22 cellular contexts compared by ENCODE assay signal in genomic region chr6:36336779-36337194, GRCh38. TPM values are rescaled to one million over a fixed set of nuclear protein-coding genes. Genes with fewer than 3 reads are reported as not detected.
DNase-seq lines count a peak whose midpoint lies in the region; ATAC-seq and TF ChIP-seq lines count a peak whose summit lies in the region.
"Had no signal": no experiment of that assay in that cellular context is flagged by ENCODE, and none has a peak within 500 bp of the region (broad histone marks: within the 10 kb centered on the region; RNA-seq: fewer than 3 reads in every experiment).

TSS of gene BNIP5 (minus strand) at chr6:36336888. CDS start at chr6:36330690, 6,198 bp downstream.

- H3K9me3 Mint-ChIP-seq in activated CD8-positive, alpha-beta T cell treated with anti-CD3 and anti-CD28 coated beads for 36 hours: no peaks in the 10 kb centered on the region
- no peaks in the 10 kb centered on the region for H3K9me3 Mint-ChIP-seq in activated CD8-positive, alpha-beta T cell treated with anti-CD3 and anti-CD28 coated beads, Interleukin-2, amount 10 ng/mL, durations not matched to agents 7 days and 5 days (ENCODE audit: insufficient read depth)
- H3K9me3 Mint-ChIP-seq: neural progenitor cell had no signal

- H3K27ac Mint-ChIP-seq in activated CD8-positive, alpha-beta T cell treated with anti-CD3 and anti-CD28 coated beads for 36 hours: peak within 1 kb of the TSS; percentile 33
- no peak within 1 kb of the TSS for H3K27ac Mint-ChIP-seq in activated CD8-positive, alpha-beta T cell treated with anti-CD3 and anti-CD28 coated beads, Interleukin-2, amount 10 ng/mL, durations not matched to agents 7 days and 5 days
- H3K27ac Mint-ChIP-seq: neural progenitor cell had no signal

- H3K9me2 ChIP-seq in hepatocyte (replicated peaks; ENCODE audit: insufficient read depth): no peaks in the 10 kb centered on the region
- no peaks in the 10 kb centered on the region for H3K9me2 ChIP-seq in OCI-LY7 (ENCODE audit: insufficient read depth, low read length)
- no peaks in the 10 kb centered on the region for H3K9me2 ChIP-seq in GM23248 (ENCODE audit: insufficient read depth)

- POLR2A ChIA-PET in activated CD8-positive, alpha-beta T cell treated with anti-CD3 and anti-CD28 coated beads for 36 hours (lab: Charles Lee): interaction anchor here (1.0 to 1.2 kb wide), 2 partner anchors 10 to 107 kb away, joined by 3 read pairs; no protein-coding TSS in a partner anchor
- POLR2A ChIA-PET in activated CD8-positive, alpha-beta T cell treated with anti-CD3 and anti-CD28 coated beads, Interleukin-2, amount 10 ng/mL, durations not matched to agents 7 days and 5 days (lab: Charles Lee): no interaction called here
- POLR2A ChIA-PET in OCI-LY7 (lab: Charles Lee): interaction anchor here (0.6 kb wide), 2 partner anchors 31 to 99 kb away, joined by 3 to 5 read pairs; no protein-coding TSS in a partner anchor

- in situ Hi-C loops in GM23248 (cut with MboI): no loop called here

- 53% methylated on average over 2 of the region's 2 CpGs for WGBS in hepatocyte (ENCODE audit: low lambda C conversion rate, missing lambda C conversion rate)
- 35 to 60% (median 42%) methylated on average over 2 of the region's 2 CpGs for WGBS in stomach, 5 donors
- 42 to 53% methylated on average over 2 of the region's 2 CpGs for WGBS in GM23248 (ENCODE audit: low coverage in 1 of 2, low lambda C conversion rate in 2 of 2, missing lambda C conversion rate in 2 of 2), 2 experiments

- H3F3A ChIP-seq in GM23248 (ENCODE audit: insufficient read depth): no peaks in the 10 kb centered on the region

- H3K27me3 ChIP-seq in hepatocyte (no peaks in the 10 kb centered on the region), stomach (peaks cover 0 to 46% (median 0%) of the 10 kb centered on the region in 3 donors), GM23248 (replicated peaks; ENCODE audit: insufficient read depth) (peaks cover 50% of the 10 kb centered on the region)
- H3K27me3 ChIP-seq: uterus had no signal

- H3K27me3 Mint-ChIP-seq in activated CD8-positive, alpha-beta T cell treated with anti-CD3 and anti-CD28 coated beads for 36 hours: peaks cover 31% of the 10 kb centered on the region
- H3K27me3 Mint-ChIP-seq in activated CD8-positive, alpha-beta T cell treated with anti-CD3 and anti-CD28 coated beads, Interleukin-2, amount 10 ng/mL, durations not matched to agents 7 days and 5 days (ENCODE audit: low read depth): peaks cover 56% of the 10 kb centered on the region

- H3K4me1 ChIP-seq in hepatocyte (ENCODE audit: insufficient read depth) (peaks cover 24% of the 10 kb centered on the region), stomach (peaks cover 5 to 43% (median 28%) of the 10 kb centered on the region in 4 donors), OCI-LY7 (ENCODE audit: insufficient read depth, low read length, poor library complexity, severe bottlenecking) (no peaks in the 10 kb centered on the region), GM23248 (ENCODE audit: insufficient read depth) (no peaks in the 10 kb centered on the region)
- H3K4me1 ChIP-seq: uterus had no signal

- TF ChIP-seq POLR2A in stomach (IDR thresholded peaks at IDR 0.05): no peak

- peak; percentile 45 for ATAC-seq in activated CD8-positive, alpha-beta T cell treated with anti-CD3 and anti-CD28 coated beads for 36 hours
- no peak for ATAC-seq in activated CD8-positive, alpha-beta T cell treated with anti-CD3 and anti-CD28 coated beads, Interleukin-2, amount 10 ng/mL, durations not matched to agents 7 days and 5 days
- ATAC-seq: HCT116, left ventricle myocardium superior, right cardiac atrium had no signal

- H3K36me3 Mint-ChIP-seq in activated CD8-positive, alpha-beta T cell treated with anti-CD3 and anti-CD28 coated beads for 36 hours (ENCODE audit: low read depth): no peaks in the 10 kb centered on the region
- no peaks in the 10 kb centered on the region for H3K36me3 Mint-ChIP-seq in activated CD8-positive, alpha-beta T cell treated with anti-CD3 and anti-CD28 coated beads, Interleukin-2, amount 10 ng/mL, durations not matched to agents 7 days and 5 days (ENCODE audit: low read depth)
- H3K36me3 Mint-ChIP-seq: neural progenitor cell had no signal

- H2AFZ ChIP-seq in hepatocyte: no peak within 1 kb of the TSS
- no peak within 1 kb of the TSS for H2AFZ ChIP-seq in OCI-LY7 (ENCODE audit: low read length)
- no peak within 1 kb of the TSS for H2AFZ ChIP-seq in GM23248
- H2AFZ ChIP-seq: neural progenitor cell had no signal

- DNase-seq in activated CD8-positive, alpha-beta T cell treated with anti-CD3 and anti-CD28 coated beads for 36 hours: no peak
- no peak for DNase-seq in activated CD8-positive, alpha-beta T cell treated with anti-CD3 and anti-CD28 coated beads, Interleukin-2, amount 10 ng/mL, durations not matched to agents 7 days and 5 days
- DNase-seq in OCI-M1 (lab: John Stamatoyannopoulos, UW) (peak; percentile 31), hepatocyte (ENCODE audit: low spot score) (peak; percentile 81), stomach (peak; percentile 50), OCI-LY7 (ENCODE audit: low spot score) (no peak), GM23248 (no peak), cortex of kidney (lab: John Stamatoyannopoulos, UW) (no peak)
- DNase-seq: ACHN; activated CD4-positive, alpha-beta T cell treated with anti-CD3 and anti-CD28 coated beads, Interleukin-2, amount 50 U/mL, for 48 hours; activated gamma-delta T cell treated with Interleukin-2 at 50 U/mL for 16 hours; effector CD8-positive, alpha-beta T cell; Kasumi-1; left ventricle myocardium superior; NCI-H187 treated with DMSO at 0.1 percent for 48 hours; NCI-H524 treated with DMSO at 0.1 percent for 48 hours; right cardiac atrium; stimulated activated CD4-positive, alpha-beta T cell treated with anti-CD3 and anti-CD28 coated beads, Interleukin-2, amount 100 ng/mL, for 48 hours; uterus had no signal

- CTCF ChIA-PET in activated CD8-positive, alpha-beta T cell treated with anti-CD3 and anti-CD28 coated beads for 36 hours (lab: Charles Lee): interaction anchor here (1.3 to 8.7 kb wide), 2 partner anchors 21 to 34 kb away, joined by 4 to 136 read pairs; no protein-coding TSS in a partner anchor
- CTCF ChIA-PET in activated CD8-positive, alpha-beta T cell treated with anti-CD3 and anti-CD28 coated beads, Interleukin-2, amount 10 ng/mL, durations not matched to agents 7 days and 5 days (lab: Charles Lee): interaction anchor here (1.0 to 1.9 kb wide), 4 partner anchors 24 to 215 kb away, joined by 3 to 7 read pairs (median 4); no protein-coding TSS in a partner anchor
- CTCF ChIA-PET in OCI-LY7 (lab: Charles Lee; ENCODE audit: unreplicated experiment): no interaction called here

- H3K9ac ChIP-seq in GM23248: no peak within 1 kb of the TSS
- H3K9ac ChIP-seq: neural progenitor cell had no signal

- no peaks in the 10 kb centered on the region for H3K9me3 ChIP-seq in hepatocyte (ENCODE audit: low read depth)
- no peaks in the 10 kb centered on the region for H3K9me3 ChIP-seq in stomach
- H3K9me3 ChIP-seq in OCI-LY7 (ENCODE audit: low read length): no peaks in the 10 kb centered on the region
- H3K9me3 ChIP-seq in GM23248 (ENCODE audit: low read depth): no peaks in the 10 kb centered on the region
- H3K9me3 ChIP-seq: uterus had no signal

- TF ChIP-seq EP300 in stomach (IDR thresholded peaks at IDR 0.05): no peak

- no peak within 1 kb of the TSS for H3K4me3 ChIP-seq in hepatocyte
- peak within 1 kb of the TSS in 3 of 4 donors; percentile 2 to 43 (median 7) for H3K4me3 ChIP-seq in stomach
- no peak within 1 kb of the TSS for H3K4me3 ChIP-seq in OCI-LY7 (ENCODE audit: low read depth, low read length, poor library complexity, severe bottlenecking)
- no peak within 1 kb of the TSS for H3K4me3 ChIP-seq in GM23248
- H3K4me3 ChIP-seq: neural progenitor cell, uterus had no signal

- H3K4me3 Mint-ChIP-seq in activated CD8-positive, alpha-beta T cell treated with anti-CD3 and anti-CD28 coated beads for 36 hours: no peak within 1 kb of the TSS
- H3K4me3 Mint-ChIP-seq in activated CD8-positive, alpha-beta T cell treated with anti-CD3 and anti-CD28 coated beads, Interleukin-2, amount 10 ng/mL, durations not matched to agents 7 days and 5 days: no peak within 1 kb of the TSS
- H3K4me3 Mint-ChIP-seq: neural progenitor cell had no signal

- TF ChIP-seq CTCF in activated CD8-positive, alpha-beta T cell treated with anti-CD3 and anti-CD28 coated beads for 36 hours (IDR thresholded peaks at IDR 0.05): no peak
- TF ChIP-seq CTCF in hepatocyte (IDR thresholded peaks at IDR 0.05; ENCODE audit: poor library complexity) (no peak), stomach (IDR thresholded peaks at IDR 0.05) (no peak), OCI-LY7 (conservative IDR thresholded peaks at IDR 0.05; ENCODE audit: low read length) (no peak)

- H4K20me1 ChIP-seq in hepatocyte (ENCODE audit: insufficient read depth, poor library complexity, severe bottlenecking) (no peaks in the 10 kb centered on the region), OCI-LY7 (ENCODE audit: insufficient read depth, low read length) (no peaks in the 10 kb centered on the region), GM23248 (ENCODE audit: insufficient read depth) (no peaks in the 10 kb centered on the region)

- no TSS peak for BruUV-seq in OCI-LY7 (replicated peaks; lab: Mats Ljungman, UMichigan)

- intact Hi-C loops in activated CD8-positive, alpha-beta T cell treated with anti-CD3 and anti-CD28 coated beads for 36 hours (cut with micrococcal nuclease): no loop called here
- intact Hi-C loops in stomach (cut with DNase I; ENCODE audit: low total_unique reads) (no loop called here), OCI-LY7 (cut with micrococcal nuclease; ENCODE audit: unreplicated experiment) (no loop called here)

- peaks cover 12% of the 10 kb centered on the region for H3K4me1 Mint-ChIP-seq in activated CD8-positive, alpha-beta T cell treated with anti-CD3 and anti-CD28 coated beads for 36 hours (ENCODE audit: low read depth)
- peaks cover 11% of the 10 kb centered on the region for H3K4me1 Mint-ChIP-seq in activated CD8-positive, alpha-beta T cell treated with anti-CD3 and anti-CD28 coated beads, Interleukin-2, amount 10 ng/mL, durations not matched to agents 7 days and 5 days (ENCODE audit: low read depth)

- H3K27ac ChIP-seq in hepatocyte: peak within 1 kb of the TSS; percentile 98
- H3K27ac ChIP-seq in stomach: peak within 1 kb of the TSS in 4 of 5 donors; percentile 29 to 57 (median 49)
- H3K27ac ChIP-seq in OCI-LY7 (ENCODE audit: low read depth, low read length, poor library complexity, severe bottlenecking): no peak within 1 kb of the TSS
- no peak within 1 kb of the TSS for H3K27ac ChIP-seq in GM23248
- H3K27ac ChIP-seq: neural progenitor cell, uterus had no signal

- H3K4me2 ChIP-seq in hepatocyte (peak within 1 kb of the TSS; percentile 68), OCI-LY7 (ENCODE audit: low read length) (no peak within 1 kb of the TSS), GM23248 (ENCODE audit: unreplicated experiment) (no peak within 1 kb of the TSS)
- H3K4me2 ChIP-seq: neural progenitor cell had no signal

- H3K79me2 ChIP-seq in hepatocyte: no peaks in the 10 kb centered on the region
- H3K79me2 ChIP-seq in OCI-LY7 (ENCODE audit: insufficient read depth, low read depth, low read length): no peaks in the 10 kb centered on the region
- H3K79me2 ChIP-seq in GM23248 (ENCODE audit: insufficient read depth): no peaks in the 10 kb centered on the region

- no peaks in the 10 kb centered on the region for H3K36me3 ChIP-seq in hepatocyte (replicated peaks; ENCODE audit: insufficient read depth, low read depth)
- no peaks in the 10 kb centered on the region for H3K36me3 ChIP-seq in stomach
- H3K36me3 ChIP-seq in OCI-LY7 (ENCODE audit: insufficient read depth, low read length): no peaks in the 10 kb centered on the region
- H3K36me3 ChIP-seq in GM23248 (ENCODE audit: low read depth): no peaks in the 10 kb centered on the region
- H3K36me3 ChIP-seq: neural progenitor cell, uterus had no signal

RNA-seq across cellular contexts. Expression of gene BNIP5, which starts in this region (rescaled TPM):
- not detected for total RNA-seq in activated CD8-positive, alpha-beta T cell treated with anti-CD3 and anti-CD28 coated beads for 36 hours
- not detected for total RNA-seq in activated CD8-positive, alpha-beta T cell treated with anti-CD3 and anti-CD28 coated beads, Interleukin-2, amount 10 ng/mL, durations not matched to agents 7 days and 5 days
- total RNA-seq in hepatocyte (27.6 and 29.1 TPM in 2 replicates), stomach (10 to 100 TPM in 1 of 5 donors, 1 to 10 TPM in 4; 3.5 to 14.8 (median 5.7) TPM), OCI-LY7 (2022) (not detected in 2 replicates)
- polyA plus RNA-seq in hepatocyte (28.1 and 29.2 TPM in 2 replicates), stomach (1 to 10 TPM; 2.4 to 3.8 (median 3.8) TPM), GM23248 (2016; fragmentation: Nextera tagmentation; extraction: Ambion mirVana) (not detected in 2 replicates)
- total RNA-seq in OCI-LY7 (2014; rRNA removed; shearing (Covaris generic)): not detected in 2 replicates
- total RNA-seq in GM23248 (2014; rRNA removed; shearing (Covaris generic)): not detected in 2 replicates
- total RNA-seq: left ventricle myocardium superior; T-helper 2 cell treated with Interferon-gamma antibody and Interleukin-4, amounts not matched to agents 100 ng/mL and 5 ng/mL, for 36 hours; uterus had no signal

Comparison
In these comparisons a context has a peak if more than half of its experiments do, and no peak if none do; other contexts are left out.
1. Peak in ATAC-seq in activated CD8-positive, alpha-beta T cell treated with anti-CD3 and anti-CD28 coated beads for 36 hours; RNA of the gene not detected or under 1 TPM.
2. DNase-seq: peak in OCI-M1 (single experiment), hepatocyte (single experiment) and stomach (single experiment); none in activated CD8-positive, alpha-beta T cell treated with anti-CD3 and anti-CD28 coated beads for 36 hours (single experiment), activated CD8-positive, alpha-beta T cell treated with anti-CD3 and anti-CD28 coated beads, Interleukin-2, amount 10 ng/mL, durations not matched to agents 7 days and 5 days (single experiment), OCI-LY7 (single experiment), GM23248 (single experiment) and cortex of kidney (single experiment).
3. H3K27ac ChIP-seq: peak in hepatocyte (single experiment) and stomach (4 of 5); none in OCI-LY7 (single experiment) and GM23248 (single experiment).
4. H3K4me3 ChIP-seq: peak in stomach (3 of 4); none in hepatocyte (single experiment), OCI-LY7 (single experiment) and GM23248 (single experiment).